Comparison of ENCODE assay signal across 8 cellular contexts in the genomic region with DNA sequence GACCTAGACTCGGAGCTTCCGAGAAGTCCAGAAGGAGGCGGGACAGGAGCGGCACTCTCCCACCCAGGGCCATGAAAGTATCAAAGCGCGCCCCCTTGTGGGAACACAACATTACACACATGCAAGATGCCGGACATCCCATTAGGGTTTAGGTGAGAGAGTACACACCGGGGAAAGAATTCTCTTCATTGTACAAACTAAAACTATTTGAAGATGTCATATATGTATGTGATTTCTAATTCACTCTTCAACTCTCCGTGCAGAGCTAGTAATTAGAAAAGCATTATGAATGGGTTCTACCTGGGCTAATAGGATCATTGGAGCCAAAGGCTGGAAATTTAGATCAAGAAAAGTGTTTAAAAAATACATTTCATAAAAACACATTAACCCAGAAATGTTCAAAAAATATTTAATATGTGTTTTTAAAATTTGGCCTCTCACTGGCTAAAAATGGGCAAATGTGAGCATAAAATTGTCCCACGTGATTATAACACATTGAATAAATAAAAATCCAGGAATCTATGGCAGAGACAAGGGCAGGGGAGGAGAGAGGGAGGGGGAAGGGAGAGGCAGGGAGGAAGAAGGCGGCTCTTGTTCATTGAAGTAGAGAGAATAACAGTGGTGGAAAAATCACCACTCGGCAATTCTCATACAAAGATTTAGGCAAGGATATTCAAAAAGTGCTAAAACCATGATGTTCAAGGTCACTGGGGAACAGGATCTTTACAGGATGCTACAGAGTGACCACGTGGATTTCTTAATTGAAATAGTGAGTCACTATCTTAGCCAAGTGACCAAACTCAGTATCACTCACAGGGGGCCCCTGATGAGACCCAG. TPM values are rescaled to one million over a fixed set of nuclear protein-coding genes. Genes with fewer than 3 reads are reported as not detected.
DNase-seq lines count a peak whose midpoint lies in the region; ATAC-seq and TF ChIP-seq lines count a peak whose summit lies in the region.

No MANE protein-coding gene starts in this region.

- POLR2A ChIA-PET in OCI-LY7 (lab: Charles Lee) = no interaction called here

- H3K36me3 Mint-ChIP-seq in activated T-cell treated with anti-CD3 and anti-CD28 coated beads, Interleukin-2, amount 50 U/mL, for 72 hours (ENCODE audit: insufficient read depth in 2 of 2) = peaks cover 9 to 30% of the 10 kb centered on the region in 2 donors

- no peaks in the 10 kb centered on the region; the same call in 1 of the 2 replicates for H4K20me1 ChIP-seq in OCI-LY7 (ENCODE audit: insufficient read depth, low read length)

- no peak overlapping the region for H2AK5ac ChIP-seq in mesenchymal stem cell (ENCODE audit: low read length, severe bottlenecking)

- H3K27me3 ChIP-seq in dorsolateral prefrontal cortex (no peaks in the 10 kb centered on the region), mesenchymal stem cell (ENCODE audit: control insufficient read depth in 1 of 2, insufficient read depth in 1 of 2, low read length in 2 of 2) (no peaks in the 10 kb centered on the region)

- no peak overlapping the region for H3K4ac ChIP-seq in mesenchymal stem cell (ENCODE audit: low read depth in 1 of 2, low read length in 2 of 2)

- H3K9me3 ChIP-seq in OCI-LY7 (ENCODE audit: low read length) (no peaks in the 10 kb centered on the region), mesenchymal stem cell (ENCODE audit: control insufficient read depth, low read length) (no peaks in the 10 kb centered on the region)

- DNase-seq in activated T-cell treated with anti-CD3 and anti-CD28 coated beads, Interleukin-2, amount 50 U/mL, for 72 hours = peak; percentile 12 to 27
- DNase-seq in activated T-cell treated with anti-CD3 and anti-CD28 coated beads for 4 hours (no peak), OCI-LY7 (ENCODE audit: low spot score) (peak; percentile 27), dorsolateral prefrontal cortex (peak; percentile 52 to 70 (median 64)), mesenchymal stem cell (peak; percentile 57), SKM-1 treated with dmso at 0.1 percent for 144 hours (lab: John Stamatoyannopoulos, UW; ENCODE audit: unreplicated experiment) (no peak)
- DNase-seq in activated CD4-positive, CD25-positive, alpha-beta regulatory T cell treated with anti-CD3 and anti-CD28 coated beads, Interleukin-2, amount 50 U/mL, for 72 hours = no peak

- H3K79me1 ChIP-seq in mesenchymal stem cell (replicated peaks; ENCODE audit: low read length, poor library complexity, severe bottlenecking) = peaks cover 17% of the 10 kb centered on the region

- no peak overlapping the region for H4K8ac ChIP-seq in mesenchymal stem cell (ENCODE audit: low read length)

- ATAC-seq in activated T-cell treated with anti-CD3 and anti-CD28 coated beads, Interleukin-2, amount 50 U/mL, for 72 hours (replicated peaks in 1 of 2) = no peak
- no peak for ATAC-seq in HG03039 (IDR thresholded peaks at IDR 0.05; ENCODE audit: unreplicated experiment)

- peak; percentile 77 for TF ChIP-seq CTCF in OCI-LY7 (conservative IDR thresholded peaks at IDR 0.05; ENCODE audit: low read length)
- peak; percentile 43 to 78 (median 69) for TF ChIP-seq CTCF in dorsolateral prefrontal cortex (IDR thresholded peaks at IDR 0.05 in 54 of 56, conservative IDR thresholded peaks at IDR 0.05 in 2 of 56; ENCODE audit: low read depth in 1 of 56, partially characterized antibody in 56 of 56)

- no peaks in the 10 kb centered on the region for H3K4me1 ChIP-seq in OCI-LY7 (ENCODE audit: insufficient read depth, low read length, poor library complexity, severe bottlenecking)
- peaks cover 5% of the 10 kb centered on the region for H3K4me1 ChIP-seq in mesenchymal stem cell (ENCODE audit: control insufficient read depth, insufficient read depth, low read depth, low read length)

- H3K27ac Mint-ChIP-seq in activated T-cell treated with anti-CD3 and anti-CD28 coated beads, Interleukin-2, amount 50 U/mL, for 72 hours = peak overlapping the region; percentile 96

- no peak overlapping the region for H3K4me2 ChIP-seq in OCI-LY7 (ENCODE audit: low read length)
- H3K4me2 ChIP-seq in mesenchymal stem cell (ENCODE audit: low read length, poor library complexity, severe bottlenecking) = no peak overlapping the region

- CTCF ChIA-PET in OCI-LY7 (lab: Charles Lee; ENCODE audit: unreplicated experiment) = no interaction called here

- H3K4me3 ChIP-seq in OCI-LY7 (ENCODE audit: low read depth, low read length, poor library complexity, severe bottlenecking) (no peak overlapping the region), dorsolateral prefrontal cortex (no peak overlapping the region), mesenchymal stem cell (ENCODE audit: insufficient read depth in 1 of 2, low read depth in 1 of 2, low read length in 2 of 2) (no peak overlapping the region)

- no peak overlapping the region for H3K14ac ChIP-seq in mesenchymal stem cell (ENCODE audit: low read length in 2 of 2)

- H2BK15ac ChIP-seq in mesenchymal stem cell (ENCODE audit: low read depth, poor library complexity, severe bottlenecking) = no peak overlapping the region

- no peak overlapping the region for H2BK120ac ChIP-seq in mesenchymal stem cell (ENCODE audit: low read depth, low read length)

- H4K91ac ChIP-seq in mesenchymal stem cell (ENCODE audit: low read length) = no peak overlapping the region

- no peak overlapping the region for H2BK5ac ChIP-seq in mesenchymal stem cell (ENCODE audit: low read depth, low read length, poor library complexity, severe bottlenecking)

- no peaks in the 10 kb centered on the region for H3K27me3 Mint-ChIP-seq in activated T-cell treated with anti-CD3 and anti-CD28 coated beads, Interleukin-2, amount 50 U/mL, for 72 hours (ENCODE audit: low read depth)

- H3K9ac ChIP-seq in mesenchymal stem cell (ENCODE audit: low read length) = no peak overlapping the region

- H3K4me1 Mint-ChIP-seq in activated T-cell treated with anti-CD3 and anti-CD28 coated beads, Interleukin-2, amount 50 U/mL, for 72 hours (ENCODE audit: low read depth) = peaks cover 58% of the 10 kb centered on the region

- peak overlapping the region in 1 of 2 donors; percentile 30 for H3K4me3 Mint-ChIP-seq in activated T-cell treated with anti-CD3 and anti-CD28 coated beads, Interleukin-2, amount 50 U/mL, for 72 hours

- H2BK12ac ChIP-seq in mesenchymal stem cell (ENCODE audit: low read length in 2 of 2) = no peak overlapping the region

- no peak overlapping the region for H3K18ac ChIP-seq in mesenchymal stem cell (ENCODE audit: low read depth in 1 of 2, low read length in 2 of 2)

- H3K79me2 ChIP-seq in OCI-LY7 (ENCODE audit: insufficient read depth, low read depth, low read length) = no peaks in the 10 kb centered on the region

- H3K9me2 ChIP-seq in OCI-LY7 (ENCODE audit: insufficient read depth, low read length) = no peaks in the 10 kb centered on the region

- intact Hi-C loops in OCI-LY7 (cut with micrococcal nuclease; ENCODE audit: unreplicated experiment) = no loop called here
- intact Hi-C loops in dorsolateral prefrontal cortex (cut with DNase I) = loop anchor here in 1 of 2 donors (2.0 kb wide), 2 partner anchors 39 to 127 kb away; a partner anchor contains a TSS

- H3K27ac ChIP-seq in OCI-LY7 (ENCODE audit: low read depth, low read length, poor library complexity, severe bottlenecking) (no peak overlapping the region), dorsolateral prefrontal cortex (peak overlapping the region in 3 of 59 donors; percentile 2 to 32 (median 24)), mesenchymal stem cell (ENCODE audit: low read length, poor library complexity, severe bottlenecking) (no peak overlapping the region)

- WGBS in mesenchymal stem cell = 56% methylated on average over 6 of the region's 13 CpGs

- peaks cover 87% of the 10 kb centered on the region for H3K36me3 ChIP-seq in OCI-LY7 (ENCODE audit: insufficient read depth, low read length)
- H3K36me3 ChIP-seq in mesenchymal stem cell (ENCODE audit: control insufficient read depth in 1 of 2, insufficient read depth in 2 of 2, low read depth in 1 of 2, low read length in 2 of 2) = peaks cover 45 to 56% of the 10 kb centered on the region in 2 experiments

- H3K9me3 Mint-ChIP-seq in activated T-cell treated with anti-CD3 and anti-CD28 coated beads, Interleukin-2, amount 50 U/mL, for 72 hours = no peaks in the 10 kb centered on the region

- no peak overlapping the region for H3K23ac ChIP-seq in mesenchymal stem cell (ENCODE audit: low read length in 2 of 2)

- H2AFZ ChIP-seq in OCI-LY7 (ENCODE audit: low read length) = no peak overlapping the region
- H2AFZ ChIP-seq in mesenchymal stem cell (ENCODE audit: low read depth, low read length) = no peak overlapping the region

- BruUV-seq in OCI-LY7 (replicated peaks; lab: Mats Ljungman, UMichigan) = no TSS peak

RNA-seq across cellular contexts. Expression of a gene that starts 38.9 kb away (rescaled TPM):
- 10 to 100 TPM; 17.2 to 24.7 TPM for total RNA-seq in activated T-cell treated with anti-CD3 and anti-CD28 coated beads, Interleukin-2, amount 50 U/mL, for 72 hours
- 60.8 and 94.5 TPM in 2 replicates for total RNA-seq in OCI-LY7 (2014; rRNA removed; shearing (Covaris generic))
- total RNA-seq in OCI-LY7 (2022) (34.4 and 42.2 TPM in 2 replicates), dorsolateral prefrontal cortex (100 to 1,000 TPM in 16 of 120 experiments, 10 to 100 TPM in 104; 55.8 to 117 (median 87.1) TPM)
- polyA plus RNA-seq in mesenchymal stem cell (2013, experiment 1 of 2) = 28.4 TPM
- 28.2 TPM for polyA plus RNA-seq in mesenchymal stem cell (2013, experiment 2 of 2)

RNA-seq across cellular contexts. Expression of a gene that starts 52.2 kb away (rescaled TPM):
- total RNA-seq in activated T-cell treated with anti-CD3 and anti-CD28 coated beads, Interleukin-2, amount 50 U/mL, for 72 hours = 10 to 100 TPM; 32.4 to 42.0 TPM
- total RNA-seq in OCI-LY7 (2014; rRNA removed; shearing (Covaris generic)) = 2.7 and 4.1 TPM in 2 replicates
- total RNA-seq in OCI-LY7 (2022) (4.2 and 8.0 TPM in 2 replicates), dorsolateral prefrontal cortex (10 to 100 TPM; 12.2 to 65.0 (median 37.1) TPM)
- 0.19 TPM for polyA plus RNA-seq in mesenchymal stem cell (2013, experiment 1 of 2)
- 0.26 TPM for polyA plus RNA-seq in mesenchymal stem cell (2013, experiment 2 of 2)

Comparison
In these comparisons a context has a peak if more than half of its experiments do, and no peak if none do; other contexts are left out.
1. DNase-seq: peak in activated T-cell treated with anti-CD3 and anti-CD28 coated beads, Interleukin-2, amount 50 U/mL, for 72 hours (2 of 2), OCI-LY7 (single experiment), dorsolateral prefrontal cortex (10 of 10) and mesenchymal stem cell (single experiment); none in activated T-cell treated with anti-CD3 and anti-CD28 coated beads for 4 hours (single experiment), SKM-1 treated with dmso at 0.1 percent for 144 hours (single experiment) and activated CD4-positive, CD25-positive, alpha-beta regulatory T cell treated with anti-CD3 and anti-CD28 coated beads, Interleukin-2, amount 50 U/mL, for 72 hours (single experiment).